In the genomic region with DNA sequence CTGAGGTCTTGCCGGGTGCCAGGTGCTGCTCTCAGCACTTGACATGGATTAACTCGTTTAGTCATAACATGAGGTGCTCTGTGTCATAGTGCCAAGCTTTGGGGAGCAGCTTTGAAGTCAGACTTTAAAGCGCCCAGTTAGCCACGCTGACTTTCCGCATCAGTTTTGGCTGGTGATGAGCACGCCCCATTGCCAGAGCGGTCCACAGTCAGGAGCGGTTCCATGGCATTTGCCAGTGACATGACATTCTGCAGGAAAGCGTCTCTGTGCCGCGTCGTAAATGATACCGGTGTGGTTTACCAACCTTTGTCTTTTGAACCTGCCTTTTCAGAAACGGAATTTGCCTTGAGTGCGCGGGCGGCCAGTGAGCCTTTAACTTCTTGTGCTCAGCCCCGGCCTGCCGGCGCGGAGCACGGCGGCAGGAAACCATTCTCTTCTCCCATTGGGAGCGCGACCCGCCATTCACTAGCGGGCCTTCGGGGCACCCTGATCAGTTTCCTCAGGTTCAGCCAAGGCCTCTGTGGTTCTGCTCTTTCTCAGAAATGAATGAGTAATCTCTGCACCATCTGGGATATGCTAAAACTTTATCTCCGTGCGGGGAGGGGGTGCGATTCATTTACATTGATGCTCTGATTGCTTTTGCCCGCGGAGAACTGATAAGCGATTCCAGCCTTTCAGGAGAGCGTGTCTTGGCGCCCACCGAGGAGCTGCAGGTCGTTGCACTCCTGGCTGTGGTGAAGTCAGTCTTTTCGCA, we compare ENCODE assay signal across 1 cellular context.
TF ChIP-seq lines count a peak whose summit lies in the region.

No MANE protein-coding gene starts in this region.

TF ChIP-seq in SK-N-SH, 30 proteins besides CTCF, POLR2A, EP300 and RAD21 (continued from another document):
- TF ChIP-seq PBX3 (IDR thresholded peaks at IDR 0.05) (peak; percentile 98), YY1 (IDR thresholded peaks at IDR 0.05; ENCODE audit: low read depth) (peak; percentile 53; the same call in 1 of the 2 replicates), FOXJ3 (CRISPR knock-in tag; IDR thresholded peaks at IDR 0.05) (no peak), RFX5 (IDR thresholded peaks at IDR 0.05; ENCODE audit: low read length) (no peak), FOXM1 (IDR thresholded peaks at IDR 0.05; ENCODE audit: low read depth) (no peak), MEF2A (IDR thresholded peaks at IDR 0.05; ENCODE audit: borderline replicate concordance, low read depth) (no peak; the same call in 1 of the 2 replicates), REST (IDR thresholded peaks at IDR 0.05; ENCODE audit: low read depth, low read length) (no peak), SMC3 (IDR thresholded peaks at IDR 0.05; ENCODE audit: low read depth, low read length) (no peak), TEAD4 (IDR thresholded peaks at IDR 0.05; ENCODE audit: borderline replicate concordance, insufficient read depth) (peak; percentile 86; the same call in 1 of the 2 replicates), TAF1 (IDR thresholded peaks at IDR 0.05; ENCODE audit: borderline replicate concordance, low read depth, low read length) (peak; percentile 66)
- TF ChIP-seq, protein P1, sequence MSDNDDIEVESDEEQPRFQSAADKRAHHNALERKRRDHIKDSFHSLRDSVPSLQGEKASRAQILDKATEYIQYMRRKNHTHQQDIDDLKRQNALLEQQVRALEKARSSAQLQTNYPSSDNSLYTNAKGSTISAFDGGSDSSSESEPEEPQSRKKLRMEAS (IDR thresholded peaks at IDR 0.05; ENCODE audit: low read depth): no peak; the same call in 1 of the 2 replicates
